In the genomic region with DNA sequence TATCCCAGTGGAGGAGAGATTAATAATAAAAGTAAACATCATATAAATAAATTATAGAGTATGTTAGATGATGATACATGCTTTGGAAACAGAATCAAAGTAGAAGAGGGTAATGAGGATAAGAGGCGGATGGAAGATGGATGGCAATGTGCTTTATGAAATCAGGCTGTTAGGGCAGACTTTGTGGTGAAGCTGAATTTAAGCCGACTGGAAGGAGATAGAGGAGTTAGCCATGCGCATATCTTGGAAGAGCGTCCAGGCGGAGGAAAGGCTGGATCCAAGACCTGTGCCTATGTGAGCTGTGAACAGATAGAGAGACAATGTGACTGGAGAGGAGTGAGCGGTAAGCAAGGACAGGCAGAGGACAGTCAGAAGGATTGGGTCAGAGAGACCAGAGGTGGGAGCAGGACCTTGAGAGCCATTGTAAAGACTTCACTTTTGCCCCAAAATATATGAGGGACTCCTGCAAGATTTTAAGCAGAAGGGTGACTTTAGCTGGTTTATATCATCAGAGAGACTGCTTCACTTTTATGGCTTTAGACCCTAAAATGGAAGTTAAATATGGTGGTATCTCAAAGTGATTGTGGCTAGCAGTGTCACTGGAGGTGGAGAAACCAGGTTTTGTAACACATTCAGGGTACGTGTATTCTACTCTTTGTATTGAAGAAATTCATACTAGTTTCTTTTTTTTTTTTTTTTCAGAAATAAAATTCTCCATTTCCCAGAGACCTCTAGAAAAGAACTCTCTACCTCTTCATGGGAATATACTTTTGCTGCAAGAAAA, we compare ENCODE assay signal across 16 cellular contexts.
DNase-seq lines count a peak whose midpoint lies in the region; ATAC-seq, FAIRE-seq and TF ChIP-seq lines count a peak whose summit lies in the region.
"Had no signal": no experiment of that assay in that cellular context is flagged by ENCODE, and none has a peak within 500 bp of the region (broad histone marks: within the 10 kb centered on the region; RNA-seq: fewer than 3 reads in every experiment).

No MANE protein-coding gene starts in this region.

- no peak overlapping the region for H2AK5ac ChIP-seq in H1 (ENCODE audit: low read depth, low read length)

- H3F3A ChIP-seq in neural progenitor cell (ENCODE audit: low read depth): no peaks in the 10 kb centered on the region

- intact Hi-C loops in left ventricle myocardium inferior (cut with micrococcal nuclease): no loop called here
- intact Hi-C loops in left ventricle myocardium superior (cut with micrococcal nuclease): no loop called here
- intact Hi-C loops in transverse colon (cut with DNase I; ENCODE audit: low total_unique reads): no loop called here
- intact Hi-C loops in prostate gland (cut with DNase I): no loop called here

- in situ Hi-C loops in transverse colon (cut with MboI; ENCODE audit: low pct_ligation_motif_present in 1 of 4, low pct_unique_long_range_greater_than_20kb in 1 of 4, low sequenced_read_pairs in 3 of 4): no loop called here

- no peaks in the 10 kb centered on the region for H3K36me3 Mint-ChIP-seq in neural progenitor cell
- H3K36me3 Mint-ChIP-seq in activated T-cell treated with anti-CD3 and anti-CD28 coated beads, Interleukin-2, amount 50 U/mL, for 4 hours (ENCODE audit: insufficient read depth): no peaks in the 10 kb centered on the region
- H3K36me3 Mint-ChIP-seq: CD14-positive monocyte had no signal

- H3K4ac ChIP-seq in H1 (replicated peaks; ENCODE audit: insufficient read length, low read depth, low read length): no peak overlapping the region

- TF ChIP-seq CTCF in left ventricle myocardium inferior (IDR thresholded peaks at IDR 0.05; ENCODE audit: borderline replicate concordance) (no peak), H1 (IDR thresholded peaks at IDR 0.05; ENCODE audit: control extremely low read depth in 1 of 3, insufficient read depth in 1 of 3, low read depth in 1 of 3, low read length in 3 of 3) (no peak), neural progenitor cell (IDR thresholded peaks at IDR 0.05) (no peak), transverse colon (IDR thresholded peaks at IDR 0.05) (no peak), prostate gland (IDR thresholded peaks at IDR 0.05) (no peak)

- H3K9ac ChIP-seq in H1 (replicated peaks in 1 of 4; ENCODE audit: extremely low read depth in 1 of 4, low read depth in 3 of 4, low read length in 3 of 4): no peak overlapping the region
- no peak overlapping the region for H3K9ac ChIP-seq in neural progenitor cell

- DNase-seq in left ventricle myocardium inferior (no peak), left ventricle myocardium superior (no peak), H1 (ENCODE audit: low read depth in 1 of 2, low spot score in 2 of 2) (no peak), neural progenitor cell (ENCODE audit: low spot score) (no peak), transverse colon (no peak), NCI-H1092 (lab: John Stamatoyannopoulos, UW) (no peak), prostate gland (ENCODE audit: low spot score) (no peak)
- no peak for DNase-seq in activated T-cell treated with anti-CD3 and anti-CD28 coated beads, Interleukin-2, amount 50 U/mL, for 4 hours
- DNase-seq: Caco-2, DMS53, KG1, MG63, NCI-H1105, NCI-H1694 treated with DMSO at 0.1 percent for 48 hours, NCI-H774 had no signal

- no peak overlapping the region for H4K5ac ChIP-seq in H1 (ENCODE audit: insufficient read length, low read depth, low read length)

- POLR2A ChIA-PET in H1 (lab: Charles Lee; ENCODE audit: partially characterized antibody): no interaction called here

- H3K27ac ChIP-seq in left ventricle myocardium inferior (replicated peaks): peak overlapping the region; percentile 61
- no peak overlapping the region for H3K27ac ChIP-seq in H1 (ENCODE audit: low read depth, low read length)
- no peak overlapping the region for H3K27ac ChIP-seq in neural progenitor cell
- H3K27ac ChIP-seq in transverse colon: peak overlapping the region; percentile 4 to 51 (median 30)
- H3K27ac ChIP-seq in prostate gland: no peak overlapping the region

- H2BK20ac ChIP-seq in H1 (ENCODE audit: low read length): no peak overlapping the region

- no peak for ATAC-seq in left ventricle myocardium superior
- no peak for ATAC-seq in activated T-cell treated with anti-CD3 and anti-CD28 coated beads, Interleukin-2, amount 50 U/mL, for 4 hours

- H2AFZ ChIP-seq in H1 (ENCODE audit: low read length) (peak overlapping the region; percentile 3; the same call in 1 of the 2 replicates), neural progenitor cell (replicated peaks) (no peak overlapping the region)

- no peak overlapping the region for H3K14ac ChIP-seq in H1 (ENCODE audit: insufficient read length)

- H3K9me3 ChIP-seq in left ventricle myocardium inferior (replicated peaks): no peaks in the 10 kb centered on the region
- no peaks in the 10 kb centered on the region for H3K9me3 ChIP-seq in H1 (ENCODE audit: insufficient read depth in 2 of 2, low read depth in 1 of 2, low read length in 1 of 2)
- H3K9me3 ChIP-seq in neural progenitor cell (ENCODE audit: low read depth): no peaks in the 10 kb centered on the region
- no peaks in the 10 kb centered on the region for H3K9me3 ChIP-seq in transverse colon
- H3K9me3 ChIP-seq in prostate gland: no peaks in the 10 kb centered on the region
- H3K9me3 ChIP-seq: Caco-2, MG63 had no signal

- H3K4me3 ChIP-seq in left ventricle myocardium inferior: no peak overlapping the region
- no peak overlapping the region for H3K4me3 ChIP-seq in H1 (ENCODE audit: extremely low read depth in 1 of 4, insufficient read depth in 2 of 4, low read depth in 3 of 4, low read length in 4 of 4)
- no peak overlapping the region for H3K4me3 ChIP-seq in neural progenitor cell
- H3K4me3 ChIP-seq in transverse colon: no peak overlapping the region
- H3K4me3 ChIP-seq in prostate gland: no peak overlapping the region
- H3K4me3 ChIP-seq: MG63 had no signal

- H3K36me3 ChIP-seq in left ventricle myocardium inferior (no peaks in the 10 kb centered on the region), H1 (ENCODE audit: control insufficient read depth in 2 of 4, insufficient read depth in 4 of 4, low read length in 3 of 4) (no peaks in the 10 kb centered on the region), neural progenitor cell (no peaks in the 10 kb centered on the region), transverse colon (no peaks in the 10 kb centered on the region), prostate gland (no peaks in the 10 kb centered on the region)
- H3K36me3 ChIP-seq: MG63 had no signal

- H2BK12ac ChIP-seq in H1 (ENCODE audit: low read depth, low read length): no peak overlapping the region

- no peak overlapping the region for H4K91ac ChIP-seq in H1 (replicated peaks; ENCODE audit: insufficient read length, low read length)

- no peak overlapping the region for H3K23ac ChIP-seq in H1 (ENCODE audit: insufficient read length)

- H2BK120ac ChIP-seq in H1 (replicated peaks; ENCODE audit: low read depth, low read length): no peak overlapping the region

- no peaks in the 10 kb centered on the region for H3K9me3 Mint-ChIP-seq in neural progenitor cell
- H3K9me3 Mint-ChIP-seq in activated T-cell treated with anti-CD3 and anti-CD28 coated beads, Interleukin-2, amount 50 U/mL, for 4 hours: peaks cover 4% of the 10 kb centered on the region

- no peak overlapping the region for H2BK5ac ChIP-seq in H1 (ENCODE audit: low read depth, low read length)

- peaks cover 2% of the 10 kb centered on the region for H3K27me3 Mint-ChIP-seq in neural progenitor cell (ENCODE audit: insufficient read depth, low read depth)
- peaks cover 3% of the 10 kb centered on the region for H3K27me3 Mint-ChIP-seq in activated T-cell treated with anti-CD3 and anti-CD28 coated beads, Interleukin-2, amount 50 U/mL, for 4 hours (ENCODE audit: low read depth)

- H3K27me3 ChIP-seq in left ventricle myocardium inferior (ENCODE audit: low read depth) (no peaks in the 10 kb centered on the region), H1 (replicated peaks in 1 of 4; ENCODE audit: control insufficient read depth in 3 of 4, extremely low read depth in 1 of 4, insufficient read depth in 3 of 4, low read length in 3 of 4) (peaks cover 0 to 1% (median 0%) of the 10 kb centered on the region in 4 experiments; a peak in 1 of 7 replicates), neural progenitor cell (no peaks in the 10 kb centered on the region), transverse colon (no peaks in the 10 kb centered on the region), prostate gland (replicated peaks; ENCODE audit: insufficient read depth) (no peaks in the 10 kb centered on the region)
- H3K27me3 ChIP-seq: MG63 had no signal

- no peak for TF ChIP-seq RAD21 in H1 (IDR thresholded peaks at IDR 0.05 in 1 of 2, conservative IDR thresholded peaks at IDR 0.05 in 1 of 2; ENCODE audit: low read depth in 2 of 2, low read length in 2 of 2)

- H3K4me3 Mint-ChIP-seq in neural progenitor cell: no peak overlapping the region
- no peak overlapping the region for H3K4me3 Mint-ChIP-seq in activated T-cell treated with anti-CD3 and anti-CD28 coated beads, Interleukin-2, amount 50 U/mL, for 4 hours
- H3K4me3 Mint-ChIP-seq: CD14-positive monocyte had no signal

- no peak overlapping the region for H3K56ac ChIP-seq in H1 (replicated peaks; ENCODE audit: insufficient read length, low read depth, low read length)

- H3K27ac Mint-ChIP-seq in neural progenitor cell: peak overlapping the region; percentile 15

- H2BK15ac ChIP-seq in H1 (ENCODE audit: low read length): no peak overlapping the region

- H3K4me2 ChIP-seq in H1 (ENCODE audit: insufficient read depth in 1 of 2, low read depth in 2 of 2, low read length in 2 of 2) (no peak overlapping the region), neural progenitor cell (no peak overlapping the region)

- H4K20me1 ChIP-seq in H1 (replicated peaks in 1 of 2; ENCODE audit: control insufficient read depth in 1 of 2, insufficient read depth in 2 of 2, low read length in 2 of 2) (no peaks in the 10 kb centered on the region), neural progenitor cell (ENCODE audit: low read depth) (no peaks in the 10 kb centered on the region)

- H3K18ac ChIP-seq in H1 (ENCODE audit: extremely low read depth, low read length): no peak overlapping the region

- no peaks in the 10 kb centered on the region for H3K23me2 ChIP-seq in H1 (ENCODE audit: low read depth, low read length)

- TF ChIP-seq EP300 in H1 (IDR thresholded peaks at IDR 0.05; ENCODE audit: borderline replicate concordance in 1 of 2, low read depth in 2 of 2, low read length in 2 of 2): no peak
- TF ChIP-seq EP300 in transverse colon (IDR thresholded peaks at IDR 0.05; ENCODE audit: low read depth): no peak

- H3K4me1 ChIP-seq in left ventricle myocardium inferior (peaks cover 4% of the 10 kb centered on the region), H1 (replicated peaks in 1 of 4; ENCODE audit: control insufficient read depth in 3 of 4, insufficient read depth in 4 of 4, low read length in 3 of 4) (no peaks in the 10 kb centered on the region), neural progenitor cell (peaks cover 14% of the 10 kb centered on the region), transverse colon (peaks cover 0 to 4% (median 0%) of the 10 kb centered on the region in 4 donors), prostate gland (replicated peaks) (no peaks in the 10 kb centered on the region)
- H3K4me1 ChIP-seq: Caco-2 had no signal

- H3K4me1 Mint-ChIP-seq in neural progenitor cell: peaks cover 23% of the 10 kb centered on the region
- no peaks in the 10 kb centered on the region for H3K4me1 Mint-ChIP-seq in activated T-cell treated with anti-CD3 and anti-CD28 coated beads, Interleukin-2, amount 50 U/mL, for 4 hours (ENCODE audit: low read depth)
- H3K4me1 Mint-ChIP-seq: CD14-positive monocyte had no signal

- H3K79me1 ChIP-seq in H1 (ENCODE audit: low read depth, low read length): no peaks in the 10 kb centered on the region

- no peak overlapping the region for H4K8ac ChIP-seq in H1 (ENCODE audit: extremely low read depth, insufficient read depth, low read length)

- TF ChIP-seq POLR2A in H1 (IDR thresholded peaks at IDR 0.05; ENCODE audit: control extremely low read depth in 1 of 2, low read depth in 2 of 2, low read length in 2 of 2) (no peak), transverse colon (IDR thresholded peaks at IDR 0.05) (no peak), prostate gland (IDR thresholded peaks at IDR 0.05) (no peak)

- CTCF ChIA-PET in H1 (lab: Charles Lee; ENCODE audit: partially characterized antibody): interaction anchor here (0.6 to 1.5 kb wide), 3 partner anchors 24 to 63 kb away, joined by 3 to 4 read pairs (median 3); no protein-coding TSS in a partner anchor

- 87% methylated on average over 7 of the region's 7 CpGs; no CpG with 5 or more reads in 1 of the 2 experiments for WGBS in H1 (ENCODE audit: extremely low coverage in 1 of 2, insufficient coverage in 1 of 2, insufficient read length in 1 of 2, insufficient replicate concordance in 2 of 2, low coverage in 1 of 2, low lambda C conversion rate in 2 of 2, missing lambda C conversion rate in 1 of 2), 2 experiments
- WGBS in transverse colon (ENCODE audit: low coverage in 1 of 2), 2 donors: 65 to 83% methylated on average over 6 to 7 of the region's 7 CpGs
- WGBS in prostate gland: 96% methylated on average over 7 of the region's 7 CpGs

- no peaks in the 10 kb centered on the region for H3K79me2 ChIP-seq in H1 (ENCODE audit: control insufficient read depth in 1 of 2, insufficient read depth in 2 of 2, low read length in 2 of 2)
- H3K79me2 ChIP-seq in neural progenitor cell (ENCODE audit: low read depth): no peaks in the 10 kb centered on the region

- FAIRE-seq in H1 (lab: Jason Lieb, UNC): no peak

Comparison
In these comparisons a context has a peak if more than half of its experiments do, and no peak if none do; other contexts are left out.
1. H3K27ac ChIP-seq: peak in left ventricle myocardium inferior (single experiment) and transverse colon (4 of 4); none in H1 (single experiment), neural progenitor cell (single experiment) and prostate gland (0 of 2).